In genomic region chr2:84516234-84516986, GRCh38 we compare ENCODE assay signal across 8 cellular contexts. TPM values are rescaled to one million over a fixed set of nuclear protein-coding genes. Genes with fewer than 3 reads are reported as not detected.
DNase-seq lines count a peak whose midpoint lies in the region; ATAC-seq, FAIRE-seq and TF ChIP-seq lines count a peak whose summit lies in the region.

Gene DNAH6, plus strand, starts transcription at chr2:84516498. Its CDS starts 1,329 bp downstream, at chr2:84517827.

- no peaks in the 10 kb centered on the region for H3K36me3 ChIP-seq in body of pancreas (replicated peaks in 1 of 2; ENCODE audit: insufficient read depth in 1 of 2, low read depth in 2 of 2)
- H3K36me3 ChIP-seq in vagina, result no peaks in the 10 kb centered on the region

- H3K9me3 ChIP-seq in body of pancreas (no peaks in the 10 kb centered on the region), vagina (no peaks in the 10 kb centered on the region)

- TF ChIP-seq POLR2A in body of pancreas (IDR thresholded peaks at IDR 0.05) (peak in 2 of 3 donors; percentile 38 to 46), vagina (IDR thresholded peaks at IDR 0.05) (no peak)

- TF ChIP-seq CTCF in GM12864 (IDR thresholded peaks at IDR 0.05; ENCODE audit: low read depth, low read length, missing control alignments) (no peak), body of pancreas (IDR thresholded peaks at IDR 0.05) (no peak), vagina (IDR thresholded peaks at IDR 0.05) (no peak)

- WGBS in body of pancreas, 2 donors, result 4 to 10% methylated on average over 18 to 31 of the region's 31 CpGs

- H3K27ac ChIP-seq in body of pancreas (peak within 1 kb of the TSS in 3 of 4 donors; percentile 30 to 76 (median 71)), vagina (no peak within 1 kb of the TSS)

- FAIRE-seq in TTC549 (lab: Jason Lieb, UNC), result peak; percentile 77

- DNase-seq in GM12864 (ENCODE audit: low read depth), result peak; percentile 16
- peak; percentile 81 for DNase-seq in NCI-H146 (lab: John Stamatoyannopoulos, UW)
- peak; percentile 95 to 97 (median 96) for DNase-seq in body of pancreas
- peak; percentile 21 to 96 (median 82) for DNase-seq in hypothalamus (lab: John Stamatoyannopoulos, UW)
- DNase-seq in renal cortical epithelial cell (ENCODE audit: low read depth), result peak; percentile 94
- DNase-seq in vagina (ENCODE audit: extremely low spot score in 2 of 2), result peak in 1 of 2 donors; percentile 96

- H3K27me3 ChIP-seq in body of pancreas (no peaks in the 10 kb centered on the region), vagina (no peaks in the 10 kb centered on the region)

- intact Hi-C loops in body of pancreas (cut with DNase I), result no loop called here
- intact Hi-C loops in vagina (cut with DNase I), result no loop called here

- H3K4me1 ChIP-seq in body of pancreas (peaks cover 6% of the 10 kb centered on the region), vagina (peaks cover 4% of the 10 kb centered on the region)

- peak; percentile 100 for ATAC-seq in HG02759 (IDR thresholded peaks at IDR 0.05; ENCODE audit: unreplicated experiment)
- ATAC-seq in body of pancreas, result peak; percentile 100

- H3K4me3 ChIP-seq in GM12864 (ENCODE audit: low read depth, low read length) (no peak within 1 kb of the TSS; the same call in 1 of the 2 replicates), body of pancreas (peak within 1 kb of the TSS in 1 of 2 donors; percentile 13), vagina (peak within 1 kb of the TSS; percentile 42 to 45)

RNA-seq across cellular contexts. Expression of gene DNAH6, which starts in this region (rescaled TPM):
- total RNA-seq in body of pancreas, result 1 to 10 TPM; 1.3 to 2.6 TPM
- total RNA-seq in renal cortical epithelial cell, result under 0.01 and 1.6 TPM in 2 replicates
- 0.49 TPM for total RNA-seq in vagina

Comparison
In these comparisons a context has a peak if more than half of its experiments do, and no peak if none do; other contexts are left out.
1. POLR2A ChIP-seq: peak in body of pancreas (2 of 3); none in vagina (0 of 2).